ENCODE assay signal across 10 cellular contexts in genomic region chr9:129317179-129318011, GRCh38.
A peak's percentile ranks its signal among the peaks of the same experiment; 100 is the strongest.
DNase-seq lines count a peak whose midpoint lies in the region; ATAC-seq and TF ChIP-seq lines count a peak whose summit lies in the region.
"Had no signal": no experiment of that assay in that cellular context is flagged by ENCODE, and none has a peak within 500 bp of the region (broad histone marks: within the 10 kb centered on the region; RNA-seq: fewer than 3 reads in every experiment).

No MANE protein-coding gene starts in this region.

- H3K4me3 ChIP-seq in GM12865 (ENCODE audit: low read depth, low read length) = no peak overlapping the region
- H3K4me3 ChIP-seq: SJCRH30 had no signal

- H3K36me3 Mint-ChIP-seq in activated naive CD8-positive, alpha-beta T cell treated with anti-CD3 and anti-CD28 coated beads for 36 hours = no peaks in the 10 kb centered on the region
- H3K36me3 Mint-ChIP-seq in activated CD4-positive, alpha-beta T cell treated with anti-CD3 and anti-CD28 coated beads, Interleukin-2, amount 10 ng/mL, durations not matched to agents 7 days and 5 days (ENCODE audit: low read depth) = no peaks in the 10 kb centered on the region

- H3K4me3 Mint-ChIP-seq in activated naive CD8-positive, alpha-beta T cell treated with anti-CD3 and anti-CD28 coated beads for 36 hours = no peak overlapping the region
- H3K4me3 Mint-ChIP-seq in activated CD4-positive, alpha-beta T cell treated with anti-CD3 and anti-CD28 coated beads, Interleukin-2, amount 10 ng/mL, durations not matched to agents 7 days and 5 days = no peak overlapping the region

- peak; percentile 37 for DNase-seq in GM12865 (ENCODE audit: low read depth)
- DNase-seq in NCI-H774 (lab: John Stamatoyannopoulos, UW) = peak; percentile 32
- DNase-seq in posterior vena cava (ENCODE audit: low spot score) = peak; percentile 80
- no peak for DNase-seq in retina
- DNase-seq in activated naive CD8-positive, alpha-beta T cell treated with anti-CD3 and anti-CD28 coated beads for 36 hours = no peak
- DNase-seq in activated CD4-positive, alpha-beta T cell treated with anti-CD3 and anti-CD28 coated beads, Interleukin-2, amount 10 ng/mL, durations not matched to agents 7 days and 5 days = no peak
- no peak for DNase-seq in stimulated activated CD4-positive, alpha-beta T cell treated with anti-CD3 and anti-CD28 coated beads, Interleukin-12 subunit alpha, Interleukin-12 subunit beta, amount 100 ng/mL, for 4 hours
- DNase-seq: stimulated activated CD4-positive, alpha-beta T cell treated with anti-CD3 and anti-CD28 coated beads, Interleukin-2, amount 100 ng/mL, for 48 hours had no signal

- peaks cover 11% of the 10 kb centered on the region for H3K4me1 Mint-ChIP-seq in activated naive CD8-positive, alpha-beta T cell treated with anti-CD3 and anti-CD28 coated beads for 36 hours
- peaks cover 12% of the 10 kb centered on the region for H3K4me1 Mint-ChIP-seq in activated CD4-positive, alpha-beta T cell treated with anti-CD3 and anti-CD28 coated beads, Interleukin-2, amount 10 ng/mL, durations not matched to agents 7 days and 5 days

- peak; percentile 65 for ATAC-seq in esophagus mucosa

- H3K27me3 Mint-ChIP-seq in activated naive CD8-positive, alpha-beta T cell treated with anti-CD3 and anti-CD28 coated beads for 36 hours = no peaks in the 10 kb centered on the region
- peaks cover 1% of the 10 kb centered on the region for H3K27me3 Mint-ChIP-seq in activated CD4-positive, alpha-beta T cell treated with anti-CD3 and anti-CD28 coated beads, Interleukin-2, amount 10 ng/mL, durations not matched to agents 7 days and 5 days

- no peak overlapping the region for H3K27ac Mint-ChIP-seq in activated naive CD8-positive, alpha-beta T cell treated with anti-CD3 and anti-CD28 coated beads for 36 hours
- no peak overlapping the region for H3K27ac Mint-ChIP-seq in activated CD4-positive, alpha-beta T cell treated with anti-CD3 and anti-CD28 coated beads, Interleukin-2, amount 10 ng/mL, durations not matched to agents 7 days and 5 days

- POLR2A ChIA-PET in activated CD4-positive, alpha-beta T cell treated with anti-CD3 and anti-CD28 coated beads, Interleukin-2, amount 10 ng/mL, durations not matched to agents 7 days and 5 days (lab: Charles Lee) = no interaction called here

- CTCF ChIA-PET in activated CD4-positive, alpha-beta T cell treated with anti-CD3 and anti-CD28 coated beads, Interleukin-2, amount 10 ng/mL, durations not matched to agents 7 days and 5 days (lab: Charles Lee) = interaction anchor here (0.6 to 1.4 kb wide), 3 partner anchors 143 to 181 kb away, joined by 4 read pairs; no protein-coding TSS in a partner anchor

- no peak for TF ChIP-seq CTCF in GM12865 (IDR thresholded peaks at IDR 0.05; ENCODE audit: insufficient read depth, low read depth, low read length, missing control alignments)

- no peaks in the 10 kb centered on the region for H3K9me3 Mint-ChIP-seq in activated naive CD8-positive, alpha-beta T cell treated with anti-CD3 and anti-CD28 coated beads for 36 hours
- no peaks in the 10 kb centered on the region for H3K9me3 Mint-ChIP-seq in activated CD4-positive, alpha-beta T cell treated with anti-CD3 and anti-CD28 coated beads, Interleukin-2, amount 10 ng/mL, durations not matched to agents 7 days and 5 days

- intact Hi-C loops in posterior vena cava (cut with DNase I) = loop anchor here in 1 of 2 donors (5.0 kb wide), 1 partner anchor 130 kb away; no protein-coding TSS in a partner anchor

Comparison
In these comparisons a context has a peak if more than half of its experiments do, and no peak if none do; other contexts are left out.
1. DNase-seq: peak in GM12865 (single experiment), NCI-H774 (single experiment) and posterior vena cava (single experiment); none in retina (single experiment), activated naive CD8-positive, alpha-beta T cell treated with anti-CD3 and anti-CD28 coated beads for 36 hours (single experiment), activated CD4-positive, alpha-beta T cell treated with anti-CD3 and anti-CD28 coated beads, Interleukin-2, amount 10 ng/mL, durations not matched to agents 7 days and 5 days (single experiment) and stimulated activated CD4-positive, alpha-beta T cell treated with anti-CD3 and anti-CD28 coated beads, Interleukin-12 subunit alpha, Interleukin-12 subunit beta, amount 100 ng/mL, for 4 hours (single experiment).